9 cellular contexts compared by ENCODE assay signal in the genomic region with DNA sequence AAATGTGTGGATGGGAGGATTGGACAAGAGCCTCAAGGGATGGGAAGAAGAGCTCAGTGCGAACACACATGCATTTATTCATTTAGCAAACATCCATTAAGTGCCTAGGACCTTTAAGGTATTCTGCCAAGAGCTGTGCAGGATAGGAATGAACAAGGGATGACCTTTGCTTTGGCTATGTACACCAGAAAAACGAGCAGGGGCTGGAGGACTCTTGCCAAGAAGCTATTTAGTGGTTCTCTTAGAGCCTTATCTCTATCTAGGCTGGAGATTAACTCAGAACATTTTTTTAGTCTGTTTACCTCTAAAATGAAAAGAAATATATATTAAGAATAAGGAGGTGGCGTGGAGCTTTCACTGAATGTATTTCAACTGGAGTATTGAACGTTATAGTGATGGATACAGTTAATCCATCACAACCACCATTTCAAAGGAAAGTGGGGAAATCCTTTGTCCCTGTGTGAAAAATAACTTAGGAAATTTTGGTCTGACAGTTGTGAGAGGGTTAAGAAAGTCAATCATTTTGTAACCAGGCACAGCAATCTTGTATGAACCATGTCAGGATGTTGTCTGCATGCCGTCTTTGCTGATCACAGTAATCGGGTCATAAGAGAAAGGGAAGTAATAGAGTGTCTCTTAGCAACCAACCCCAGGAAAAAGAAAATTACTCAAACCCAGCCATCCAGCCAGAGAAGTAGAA.
A peak's percentile ranks its signal among the peaks of the same experiment; 100 is the strongest.
DNase-seq lines count a peak whose midpoint lies in the region; ATAC-seq and TF ChIP-seq lines count a peak whose summit lies in the region.
"Had no signal": no experiment of that assay in that cellular context is flagged by ENCODE, and none has a peak within 500 bp of the region (broad histone marks: within the 10 kb centered on the region; RNA-seq: fewer than 3 reads in every experiment).

No MANE protein-coding gene starts in this region.

- no peak overlapping the region for H3K4me3 ChIP-seq in OCI-LY7 (ENCODE audit: low read depth, low read length, poor library complexity, severe bottlenecking)
- no peak overlapping the region for H3K4me3 ChIP-seq in epithelial cell of proximal tubule (ENCODE audit: low read depth, low read length)
- H3K4me3 ChIP-seq: GM12878 had no signal

- H2AFZ ChIP-seq in OCI-LY7 (ENCODE audit: low read length) = no peak overlapping the region

- no TSS peak for BruUV-seq in OCI-LY7 (replicated peaks; lab: Mats Ljungman, UMichigan)

- H3K4me1 ChIP-seq in OCI-LY7 (ENCODE audit: insufficient read depth, low read length, poor library complexity, severe bottlenecking) = peaks cover 18% of the 10 kb centered on the region

- H3K79me2 ChIP-seq in OCI-LY7 (ENCODE audit: insufficient read depth, low read depth, low read length) = no peaks in the 10 kb centered on the region

- H3K27ac ChIP-seq in OCI-LY7 (ENCODE audit: low read depth, low read length, poor library complexity, severe bottlenecking) = no peak overlapping the region

- no peaks in the 10 kb centered on the region for H4K20me1 ChIP-seq in OCI-LY7 (ENCODE audit: insufficient read depth, low read length)

- POLR2A ChIA-PET in OCI-LY7 (lab: Charles Lee) = interaction anchor here (0.6 to 2.3 kb wide), 14 partner anchors 10 to 1426 kb away, joined by 3 to 16 read pairs (median 4); no protein-coding TSS in a partner anchor

- peaks cover 3% of the 10 kb centered on the region; the same call in 1 of the 2 replicates for H3K36me3 ChIP-seq in OCI-LY7 (ENCODE audit: insufficient read depth, low read length)

- peak; percentile 55 for DNase-seq in EH (ENCODE audit: low read depth)
- no peak for DNase-seq in OCI-LY7 (ENCODE audit: low spot score)
- DNase-seq in epithelial cell of proximal tubule (ENCODE audit: low read depth) = peak; percentile 27
- DNase-seq in pons (ENCODE audit: low spot score) = peak; percentile 28
- DNase-seq in NCI-H524 (lab: John Stamatoyannopoulos, UW) = no peak
- no peak for DNase-seq in NCI-H2107 (lab: John Stamatoyannopoulos, UW)
- DNase-seq in epidermal melanocyte (ENCODE audit: insufficient read length, low spot score) = no peak

- no peaks in the 10 kb centered on the region for H3K9me3 ChIP-seq in OCI-LY7 (ENCODE audit: low read length)

- no peaks in the 10 kb centered on the region for H3K9me2 ChIP-seq in OCI-LY7 (ENCODE audit: insufficient read depth, low read length)

- CTCF ChIA-PET in OCI-LY7 (lab: Charles Lee; ENCODE audit: unreplicated experiment) = interaction anchor here (1.3 to 1.8 kb wide), 3 partner anchors 11 to 69 kb away, joined by 3 to 8 read pairs (median 3); no protein-coding TSS in a partner anchor

- intact Hi-C loops in OCI-LY7 (cut with micrococcal nuclease; ENCODE audit: unreplicated experiment) = no loop called here

- peak overlapping the region; percentile 32 for H3K4me2 ChIP-seq in OCI-LY7 (ENCODE audit: low read length)

- no peak for ATAC-seq in HG03469 (IDR thresholded peaks at IDR 0.05; ENCODE audit: unreplicated experiment)
- ATAC-seq: GM12878 had no signal

- TF ChIP-seq CTCF in OCI-LY7 (conservative IDR thresholded peaks at IDR 0.05; ENCODE audit: low read length) = no peak
- TF ChIP-seq CTCF in epithelial cell of proximal tubule (conservative IDR thresholded peaks at IDR 0.05; ENCODE audit: low read depth, low read length) = no peak

Comparison
In these comparisons a context has a peak if more than half of its experiments do, and no peak if none do; other contexts are left out.
1. DNase-seq: peak in EH (single experiment), epithelial cell of proximal tubule (single experiment) and pons (single experiment); none in OCI-LY7 (single experiment), NCI-H524 (0 of 2), NCI-H2107 (single experiment) and epidermal melanocyte (single experiment).